Comparison of ENCODE assay signal across 11 cellular contexts in the genomic region with DNA sequence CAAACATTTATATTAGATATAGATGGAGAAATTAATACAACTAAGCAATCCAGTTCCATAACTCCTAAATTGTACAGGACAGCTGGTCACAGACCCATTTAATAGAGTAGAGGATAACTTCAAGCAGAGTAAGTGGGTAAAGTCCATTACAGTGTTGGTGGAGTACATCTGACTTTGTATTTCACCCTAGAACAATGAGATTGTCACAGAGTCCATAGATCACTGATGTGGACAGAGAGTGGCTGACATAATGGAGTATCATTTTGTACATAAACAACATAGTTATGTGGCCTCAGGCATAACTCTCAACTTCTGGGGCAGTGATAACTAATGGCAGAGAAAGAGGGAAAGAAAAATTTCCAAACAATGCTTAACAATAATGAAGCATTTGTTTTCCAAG.
"Had no signal": no experiment of that assay in that cellular context is flagged by ENCODE, and none has a peak within 500 bp of the region (broad histone marks: within the 10 kb centered on the region; RNA-seq: fewer than 3 reads in every experiment).

No MANE protein-coding gene starts in this region.

- H3K9me3 ChIP-seq: HAP-1 had no signal

- H3K4me1 Mint-ChIP-seq: GM23338, H9 had no signal

- H3K4me3 ChIP-seq: GM23248, GM23338, HAP-1 had no signal

- ATAC-seq: GM23338, HCT116 had no signal

- H3K9me3 Mint-ChIP-seq: GM23338, H9, HFFc6 had no signal

- H3K9ac ChIP-seq: GM23248 had no signal

- H3K4me3 Mint-ChIP-seq: GM23338, H9, HFFc6 had no signal

- H3K4me2 ChIP-seq: GM23338 had no signal

- H3K27ac ChIP-seq: GM23248 had no signal

- FAIRE-seq: H1, H54 had no signal

- H2AFZ ChIP-seq: GM23248, GM23338 had no signal

- DNase-seq: GM23248, GOT3, H7, H9, HCEC 1CT, HFFc6 had no signal

- H3K36me3 ChIP-seq: HAP-1 had no signal
